8 cellular contexts compared by ENCODE assay signal in genomic region chr18:58314284-58314683, GRCh38.
DNase-seq lines count a peak whose midpoint lies in the region; ATAC-seq, FAIRE-seq and TF ChIP-seq lines count a peak whose summit lies in the region.

No MANE protein-coding gene starts in this region.

- DNase-seq in H54 (ENCODE audit: insufficient read length, low spot score) (no peak), T1000 (lab: John Stamatoyannopoulos, UW) (peak; percentile 41), heart left ventricle (peak in 4 of 5 donors; percentile 36 to 67 (median 54)), NCI-H510A treated with DMSO at 0.1 percent for 48 hours (lab: John Stamatoyannopoulos, UW) (no peak), coronary artery (ENCODE audit: low spot score) (no peak)
- no peak for DNase-seq in stimulated activated CD4-positive, alpha-beta T cell treated with anti-CD3 and anti-CD28 coated beads, Interleukin-4, amount 100 ng/mL, for 24 hours

- H3K9me3 ChIP-seq in heart left ventricle (no peaks in the 10 kb centered on the region), skeletal muscle tissue (ENCODE audit: control insufficient read depth in 3 of 3, low read length in 3 of 3) (no peaks in the 10 kb centered on the region)

- H3K4me3 ChIP-seq in heart left ventricle = no peak overlapping the region
- H3K4me3 ChIP-seq in skeletal muscle tissue (ENCODE audit: low read length in 3 of 3) = no peak overlapping the region
- no peak overlapping the region for H3K4me3 ChIP-seq in coronary artery

- peak; percentile 78 for FAIRE-seq in H54 (lab: Jason Lieb, UNC)

- TF ChIP-seq CTCF in heart left ventricle (IDR thresholded peaks at IDR 0.05) (no peak), coronary artery (IDR thresholded peaks at IDR 0.05) (no peak)

- no peaks in the 10 kb centered on the region for H3K27me3 ChIP-seq in heart left ventricle
- no peaks in the 10 kb centered on the region for H3K27me3 ChIP-seq in skeletal muscle tissue (ENCODE audit: control insufficient read depth in 3 of 3, insufficient read depth in 3 of 3, low read length in 3 of 3)

- peak overlapping the region in 2 of 3 donors; percentile 20 to 35 for H3K9ac ChIP-seq in skeletal muscle tissue (ENCODE audit: low read depth in 1 of 3, low read length in 3 of 3)

- ATAC-seq in heart left ventricle (peak; percentile 47 to 82 (median 72)), GM19324 (IDR thresholded peaks at IDR 0.05; ENCODE audit: low FRiP score, unreplicated experiment) (no peak)

- H3K27ac ChIP-seq in heart left ventricle (peak overlapping the region; percentile 13 to 84 (median 64)), skeletal muscle tissue (ENCODE audit: low read depth, low read length) (peak overlapping the region; percentile 31), coronary artery (no peak overlapping the region)

- H3K36me3 ChIP-seq in heart left ventricle (no peaks in the 10 kb centered on the region), skeletal muscle tissue (ENCODE audit: control insufficient read depth in 3 of 3, insufficient read depth in 3 of 3, low read length in 3 of 3) (no peaks in the 10 kb centered on the region)

- intact Hi-C loops in heart left ventricle (cut with DNase I) = loop anchor here in 7 of 10 donors (2.0 to 10.0 kb wide), 3 partner anchors 57 to 119 kb away; no protein-coding TSS in a partner anchor

- H3K4me1 ChIP-seq in heart left ventricle (peaks cover 0 to 73% (median 42%) of the 10 kb centered on the region in 12 donors), skeletal muscle tissue (ENCODE audit: control insufficient read depth in 3 of 3, insufficient read depth in 3 of 3, low read length in 3 of 3) (peaks cover 40 to 73% (median 53%) of the 10 kb centered on the region in 3 donors)

- TF ChIP-seq POLR2A in H54 (IDR thresholded peaks at IDR 0.05; ENCODE audit: low read depth, low read length) (no peak), heart left ventricle (IDR thresholded peaks at IDR 0.05) (peak in 1 of 2 donors; percentile 36)

- WGBS in heart left ventricle, 4 donors = 49 to 59% (median 51%) methylated on average over 7 of the region's 7 CpGs

Comparison
In these comparisons a context has a peak if more than half of its experiments do, and no peak if none do; other contexts are left out.
1. DNase-seq: peak in T1000 (single experiment) and heart left ventricle (4 of 5); none in H54 (single experiment), NCI-H510A treated with DMSO at 0.1 percent for 48 hours (single experiment), stimulated activated CD4-positive, alpha-beta T cell treated with anti-CD3 and anti-CD28 coated beads, Interleukin-4, amount 100 ng/mL, for 24 hours (single experiment) and coronary artery (single experiment).
2. H3K27ac ChIP-seq: peak in heart left ventricle (12 of 12) and skeletal muscle tissue (single experiment); none in coronary artery (0 of 2).